Comparison of ENCODE assay signal across 8 cellular contexts in the genomic region with DNA sequence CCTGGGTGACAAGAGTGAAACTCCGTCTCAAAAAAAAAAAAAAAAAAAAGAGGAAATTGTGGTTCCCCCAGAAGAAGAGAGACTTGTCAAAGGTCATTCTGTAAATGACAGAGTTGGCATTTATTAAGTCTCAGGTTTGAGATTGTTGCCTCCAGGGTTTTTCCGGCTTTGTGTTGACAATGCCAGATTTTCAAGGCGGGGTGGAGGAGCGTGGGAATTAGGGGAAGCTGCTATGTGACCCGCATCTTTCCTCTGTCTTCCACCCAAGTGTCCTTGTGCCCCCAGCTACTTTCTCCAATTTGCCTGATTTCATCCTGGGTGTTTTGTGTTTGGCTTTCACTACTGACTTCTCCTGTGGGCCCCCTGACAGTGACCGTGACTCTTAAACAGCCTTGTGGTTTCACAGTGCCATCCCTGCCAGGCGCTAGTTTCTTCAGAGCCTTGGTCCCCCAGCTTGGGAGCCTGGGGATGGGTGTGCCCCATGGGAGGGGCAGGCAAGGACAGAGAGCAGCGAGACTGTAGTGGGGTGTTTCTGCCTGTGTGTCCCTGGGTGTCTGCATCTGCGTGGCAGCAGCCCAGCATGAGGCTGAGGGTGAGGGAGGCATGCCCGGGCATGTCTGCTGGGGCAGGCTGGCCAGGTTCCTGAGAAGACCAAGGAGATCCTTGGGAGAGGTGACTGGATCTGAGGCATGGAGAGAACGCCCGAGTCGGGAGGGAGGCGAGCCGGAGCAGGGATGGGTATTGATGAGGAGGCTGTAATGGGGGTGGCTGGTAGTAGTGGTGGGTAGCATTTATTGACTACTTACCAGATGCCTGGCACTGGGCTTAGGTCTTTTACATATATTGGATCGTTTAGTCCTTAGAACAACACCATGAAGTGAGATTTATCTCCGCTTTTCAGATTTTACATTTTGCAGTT. TPM values are rescaled to one million over a fixed set of nuclear protein-coding genes. Genes with fewer than 3 reads are reported as not detected.
DNase-seq lines count a peak whose midpoint lies in the region; ATAC-seq, FAIRE-seq and TF ChIP-seq lines count a peak whose summit lies in the region.

No MANE protein-coding gene starts in this region.

- TF ChIP-seq CTCF in CD14-positive monocyte (IDR thresholded peaks at IDR 0.05) (no peak), OCI-LY1 (IDR thresholded peaks at IDR 0.05; ENCODE audit: low read length) (no peak), K562 (IDR thresholded peaks at IDR 0.05 in 2 of 3, conservative IDR thresholded peaks at IDR 0.05 in 1 of 3; ENCODE audit: insufficient read depth in 2 of 3, low read depth in 1 of 3, low read length in 3 of 3) (no peak), right lobe of liver (IDR thresholded peaks at IDR 0.05) (no peak), thyroid gland (IDR thresholded peaks at IDR 0.05) (no peak)

- no peaks in the 10 kb centered on the region for H3F3A ChIP-seq in OCI-LY1 (ENCODE audit: insufficient read depth, low read length)

- intact Hi-C loops in CD14-positive monocyte (cut with micrococcal nuclease) = loop anchor here in 1 of 2 donors (2.0 kb wide), 1 partner anchor 44 kb away; no protein-coding TSS in a partner anchor
- intact Hi-C loops in K562 (cut with micrococcal nuclease) = no loop called here
- intact Hi-C loops in right lobe of liver (cut with DNase I) = loop anchor here in 1 of 2 donors (10.0 kb wide), 1 partner anchor 50 kb away; a partner anchor contains a TSS
- intact Hi-C loops in thyroid gland (cut with DNase I) = no loop called here

- H3K36me3 Mint-ChIP-seq in CD14-positive monocyte = peaks cover 5 to 8% of the 10 kb centered on the region in 2 donors

- peak; percentile 76 for DNase-seq in CD14-positive monocyte (ENCODE audit: low spot score)
- DNase-seq in K562 (ENCODE audit: extremely low read depth in 1 of 4, low spot score in 3 of 4) = no peak
- DNase-seq in right lobe of liver = peak in 1 of 3 donors; percentile 42
- DNase-seq in thyroid gland = peak; percentile 36 to 78
- DNase-seq in cortex of kidney (lab: John Stamatoyannopoulos, UW) = no peak

- TF ChIP-seq EP300 in K562 (IDR thresholded peaks at IDR 0.05; ENCODE audit: low read length) = no peak

- H3K9ac ChIP-seq in OCI-LY1 (ENCODE audit: low read length) = peak overlapping the region; percentile 27
- H3K9ac ChIP-seq in K562 (ENCODE audit: insufficient read depth in 1 of 2, low read depth in 2 of 2, low read length in 2 of 2) = peak overlapping the region in 1 of 2 experiments; percentile 83; a peak in 2 of 4 replicates

- peak overlapping the region; percentile 98 to 100 (median 99) for H3K27ac Mint-ChIP-seq in CD14-positive monocyte

- POLR2A ChIA-PET in K562 (lab: Yijun Ruan, JAX) = interaction anchor here (0.7 to 2.6 kb wide), 6 partner anchors 13 to 253 kb away, joined by 3 to 11 read pairs (median 4); a partner anchor contains a TSS

- CTCF ChIA-PET in K562 (lab: Yijun Ruan, JAX; ENCODE audit: low intra/inter-chr PET ratio) = no interaction called here

- H4K20me1 ChIP-seq in OCI-LY1 (ENCODE audit: insufficient read depth, low read length) = no peaks in the 10 kb centered on the region
- H4K20me1 ChIP-seq in K562 (replicated peaks; ENCODE audit: control insufficient read depth, insufficient read depth, low read length) = peaks cover 8% of the 10 kb centered on the region

- H3K4me1 ChIP-seq in OCI-LY1 (ENCODE audit: insufficient read depth, low read length, severe bottlenecking) (peaks cover 28% of the 10 kb centered on the region), K562 (replicated peaks in 1 of 2; ENCODE audit: control insufficient read depth in 2 of 2, insufficient read depth in 2 of 2, low read length in 2 of 2) (peaks cover 40 to 52% of the 10 kb centered on the region in 2 experiments), right lobe of liver (peaks cover 0 to 6% (median under 1%) of the 10 kb centered on the region in 4 donors), thyroid gland (peaks cover 3 to 12% of the 10 kb centered on the region in 2 donors)

- H3K4me1 Mint-ChIP-seq in CD14-positive monocyte = peaks cover 92% of the 10 kb centered on the region

- no peak overlapping the region for H2AFZ ChIP-seq in OCI-LY1 (ENCODE audit: low read length)
- H2AFZ ChIP-seq in K562 (ENCODE audit: low read depth, low read length) = no peak overlapping the region

- in situ Hi-C loops in K562 (cut with MboI) = loop anchor here (5.0 kb wide), 1 partner anchor 98 kb away; no protein-coding TSS in a partner anchor

- peak overlapping the region; percentile 50 for H3K4me2 ChIP-seq in OCI-LY1 (ENCODE audit: low read length)
- no peak overlapping the region for H3K4me2 ChIP-seq in K562 (ENCODE audit: insufficient read depth, low read length)

- H3K4me3 ChIP-seq in OCI-LY1 (ENCODE audit: low read depth, low read length, poor library complexity, severe bottlenecking) (peak overlapping the region; percentile 18), K562 (no peak overlapping the region), right lobe of liver (no peak overlapping the region), thyroid gland (replicated peaks in 1 of 3) (no peak overlapping the region)

- H3K9me2 ChIP-seq in OCI-LY1 (ENCODE audit: low read depth, low read length) = no peaks in the 10 kb centered on the region

- H3K36me3 ChIP-seq in OCI-LY1 (ENCODE audit: insufficient read depth, low read length) = no peaks in the 10 kb centered on the region
- H3K36me3 ChIP-seq in K562 (ENCODE audit: control insufficient read depth, insufficient read depth, low read length) = no peaks in the 10 kb centered on the region
- no peaks in the 10 kb centered on the region for H3K36me3 ChIP-seq in right lobe of liver
- H3K36me3 ChIP-seq in thyroid gland = no peaks in the 10 kb centered on the region

- no peak for FAIRE-seq in K562 (lab: Jason Lieb, UNC)

- TF ChIP-seq POLR2A in K562 (conservative IDR thresholded peaks at IDR 0.05) (no peak), right lobe of liver (IDR thresholded peaks at IDR 0.05) (no peak), thyroid gland (IDR thresholded peaks at IDR 0.05) (no peak)

- peaks cover 0 to 6% (median 4%) of the 10 kb centered on the region in 3 donors for H3K27me3 Mint-ChIP-seq in CD14-positive monocyte (ENCODE audit: low read depth in 3 of 3)

- H3K4me3 Mint-ChIP-seq in CD14-positive monocyte = peak overlapping the region; percentile 83 to 87

- H3K9me3 ChIP-seq in OCI-LY1 (ENCODE audit: low read length) (no peaks in the 10 kb centered on the region), K562 (replicated peaks; ENCODE audit: control insufficient read depth, insufficient read depth, low read depth, low read length) (no peaks in the 10 kb centered on the region), right lobe of liver (no peaks in the 10 kb centered on the region), thyroid gland (no peaks in the 10 kb centered on the region)

- ATAC-seq in GM18861 (IDR thresholded peaks at IDR 0.05; ENCODE audit: unreplicated experiment) (peak; percentile 34), HG03135 (IDR thresholded peaks at IDR 0.05; ENCODE audit: unreplicated experiment) (peak; percentile 40), K562 (no peak), right lobe of liver (peak; percentile 24 to 54 (median 45))

- H3K27me3 ChIP-seq in OCI-LY1 (ENCODE audit: insufficient read depth, low read length) = no peaks in the 10 kb centered on the region
- no peaks in the 10 kb centered on the region for H3K27me3 ChIP-seq in K562 (ENCODE audit: control insufficient read depth in 2 of 2, insufficient read depth in 2 of 2, low read length in 2 of 2)
- H3K27me3 ChIP-seq in right lobe of liver = no peaks in the 10 kb centered on the region
- H3K27me3 ChIP-seq in thyroid gland = no peaks in the 10 kb centered on the region

- no TSS peak for BruUV-seq in K562 (replicated peaks; lab: Mats Ljungman, UMichigan)

- no peak for TF ChIP-seq RAD21 in K562 (CRISPR knock-in tag; conservative IDR thresholded peaks at IDR 0.05 in 1 of 2, IDR thresholded peaks at IDR 0.05 in 1 of 2)

- H3K79me2 ChIP-seq in OCI-LY1 (ENCODE audit: insufficient read depth, low read length) (no peaks in the 10 kb centered on the region), K562 (ENCODE audit: control insufficient read depth, insufficient read depth, low read length) (no peaks in the 10 kb centered on the region)

- H3K9me1 ChIP-seq in K562 (ENCODE audit: control insufficient read depth, insufficient read depth, low read length) = no peaks in the 10 kb centered on the region

- H3K9me3 Mint-ChIP-seq in CD14-positive monocyte = peaks cover 0 to 2% (median 0%) of the 10 kb centered on the region in 7 donors

- WGBS in K562 (ENCODE audit: insufficient coverage, low coverage, missing lambda C conversion rate) = 26% methylated on average over 16 of the region's 17 CpGs
- WGBS in right lobe of liver (ENCODE audit: insufficient coverage, low coverage, low lambda C conversion rate, missing lambda C conversion rate) = 62% methylated on average over 9 of the region's 17 CpGs
- WGBS in thyroid gland, 2 donors = 82 to 84% methylated on average over 16 of the region's 17 CpGs

- H3K27ac ChIP-seq in OCI-LY1 (ENCODE audit: low read depth, low read length, poor library complexity, severe bottlenecking) (peak overlapping the region; percentile 72), K562 (ENCODE audit: extremely low read depth, low read depth, low read length) (no peak overlapping the region), right lobe of liver (peak overlapping the region in 2 of 3 donors; percentile 29 to 32), thyroid gland (peak overlapping the region in 2 of 3 donors; percentile 18 to 19)

RNA-seq across cellular contexts. Expression of a gene that starts 46.3 kb away (rescaled TPM):
- polyA plus RNA-seq in CD14-positive monocyte (10 to 100 TPM; 13.7 to 29.0 TPM), K562 (2011; rRNA removed) (11.5 and 13.9 TPM in 2 replicates), K562 (2014; fragmentation: Illumina TruSeq; extraction: Trizol) (12.0 and 12.6 TPM in 2 replicates), K562 (2014; fragmentation: Nextera tagmentation; extraction: Ambion mirVana) (1 to 10 TPM; 2.4 to 2.5 TPM), K562 (2014; rRNA removed) (25.0 and 25.7 TPM in 2 replicates)
- 21.5 and 24.6 TPM in 2 replicates for total RNA-seq in K562 (2011; cell fraction: chromatin; rRNA removed; ENCODE audit: low replicate concordance)
- 27.5 and 31.9 TPM in 2 replicates for total RNA-seq in K562 (2011; cell fraction: nucleolus; rRNA removed)
- total RNA-seq in K562 (2011; cell fraction: nucleoplasm; rRNA removed) = 26.3 and 27.0 TPM in 2 replicates
- total RNA-seq in K562 (2014; rRNA removed) (32.1 and 33.1 TPM in 2 replicates), K562 (2014; rRNA removed; fragmentation: Illumina TruSeq; extraction: Trizol) (9.9 and 10.9 TPM in 2 replicates), K562 (2015; rRNA removed; fragmentation: Illumina TruSeq; extraction: Trizol) (14.1 and 14.6 TPM in 2 replicates), K562 (2021) (29.8 and 30.4 TPM in 2 replicates), right lobe of liver (1 to 10 TPM; 2.0 to 6.2 (median 3.4) TPM), thyroid gland (1 to 10 TPM; 7.2 to 7.8 (median 7.6) TPM)
- 9.5 and 16.6 TPM in 2 replicates for polyA plus RNA-seq in K562 (2011; cell fraction: cytosol; rRNA removed)
- 19.1 and 21.0 TPM in 2 replicates for polyA plus RNA-seq in K562 (2011; cell fraction: nucleus; rRNA removed)
- 18.7 and 22.8 TPM in 2 replicates for polyA plus RNA-seq in K562 (2012)
- polyA minus RNA-seq in K562 (2011; rRNA and poly(A)+ RNA removed) = 10.3 and 13.4 TPM in 2 replicates
- polyA minus RNA-seq in K562 (2011; cell fraction: cytosol; rRNA and poly(A)+ RNA removed) = 12.1 and 13.3 TPM in 2 replicates
- polyA minus RNA-seq in K562 (2011; cell fraction: nucleus; rRNA and poly(A)+ RNA removed) = 21.1 and 33.3 TPM in 2 replicates

Comparison
In these comparisons a context has a peak if more than half of its experiments do, and no peak if none do; other contexts are left out.
1. DNase-seq: peak in CD14-positive monocyte (single experiment) and thyroid gland (2 of 2); none in K562 (0 of 4) and cortex of kidney (single experiment).